ENCODE assay signal across 1 cellular context in the genomic region with DNA sequence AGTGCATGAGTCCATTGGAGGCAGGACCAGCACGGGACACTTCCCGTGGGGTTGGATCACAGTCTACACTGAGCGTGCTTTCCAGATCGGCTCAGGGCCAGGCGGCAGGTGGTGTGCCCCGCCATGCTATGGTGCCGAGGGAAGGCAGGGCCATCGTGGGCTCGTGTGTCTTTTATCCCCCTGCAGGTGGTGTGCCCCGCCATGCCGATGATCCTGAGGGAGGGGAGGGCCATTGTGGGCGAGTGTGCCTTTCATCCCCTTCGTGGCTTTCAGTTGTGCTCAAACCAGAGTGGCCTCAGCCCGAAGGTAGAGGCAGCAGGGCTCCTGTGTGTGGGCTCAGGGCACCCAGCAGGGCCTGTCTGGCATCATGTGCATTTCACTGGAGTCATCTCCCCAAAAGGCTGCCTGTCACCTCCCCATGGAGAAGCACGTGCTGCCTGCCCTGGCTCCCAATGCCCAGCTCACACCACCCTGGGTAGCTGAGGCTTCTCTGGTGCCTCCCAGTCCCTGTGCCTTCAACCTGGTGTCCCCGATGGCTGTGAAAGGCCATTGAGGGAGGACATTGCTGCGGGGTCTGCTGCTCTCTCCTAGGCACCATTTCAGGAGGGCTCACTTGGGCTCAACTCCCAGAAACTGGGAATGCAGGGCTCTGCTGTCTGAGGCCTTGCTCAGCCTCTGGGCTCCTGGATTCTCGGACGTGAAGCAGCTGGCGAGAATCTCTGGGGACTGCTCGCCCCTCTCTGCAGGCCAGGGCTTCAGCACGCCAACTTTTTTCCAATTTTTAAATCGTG.
TF ChIP-seq lines count a peak whose summit lies in the region.

No MANE protein-coding gene starts in this region.

TF ChIP-seq in SK-N-SH treated with all-trans-retinoic acid at 6 μM for 48 hours, 23 proteins besides CTCF, POLR2A, EP300 and RAD21 (continued from another document):
- TF ChIP-seq, protein P1, sequence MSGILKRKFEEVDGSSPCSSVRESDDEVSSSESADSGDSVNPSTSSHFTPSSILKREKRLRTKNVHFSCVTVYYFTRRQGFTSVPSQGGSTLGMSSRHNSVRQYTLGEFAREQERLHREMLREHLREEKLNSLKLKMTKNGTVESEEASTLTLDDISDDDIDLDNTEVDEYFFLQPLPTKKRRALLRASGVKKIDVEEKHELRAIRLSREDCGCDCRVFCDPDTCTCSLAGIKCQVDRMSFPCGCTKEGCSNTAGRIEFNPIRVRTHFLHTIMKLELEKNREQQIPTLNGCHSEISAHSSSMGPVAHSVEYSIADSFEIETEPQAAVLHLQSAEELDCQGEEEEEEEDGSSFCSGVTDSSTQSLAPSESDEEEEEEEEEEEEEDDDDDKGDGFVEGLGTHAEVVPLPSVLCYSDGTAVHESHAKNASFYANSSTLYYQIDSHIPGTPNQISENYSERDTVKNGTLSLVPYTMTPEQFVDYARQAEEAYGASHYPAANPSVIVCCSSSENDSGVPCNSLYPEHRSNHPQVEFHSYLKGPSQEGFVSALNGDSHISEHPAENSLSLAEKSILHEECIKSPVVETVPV (CRISPR knock-in tag; IDR thresholded peaks at IDR 0.05) = no peak
- no peak for TF ChIP-seq ZC3H10 (CRISPR knock-in tag; IDR thresholded peaks at IDR 0.05)
- no peak for TF ChIP-seq TCF4 (CRISPR knock-in tag; IDR thresholded peaks at IDR 0.05; ENCODE audit: borderline replicate concordance)
- TF ChIP-seq, protein P2, sequence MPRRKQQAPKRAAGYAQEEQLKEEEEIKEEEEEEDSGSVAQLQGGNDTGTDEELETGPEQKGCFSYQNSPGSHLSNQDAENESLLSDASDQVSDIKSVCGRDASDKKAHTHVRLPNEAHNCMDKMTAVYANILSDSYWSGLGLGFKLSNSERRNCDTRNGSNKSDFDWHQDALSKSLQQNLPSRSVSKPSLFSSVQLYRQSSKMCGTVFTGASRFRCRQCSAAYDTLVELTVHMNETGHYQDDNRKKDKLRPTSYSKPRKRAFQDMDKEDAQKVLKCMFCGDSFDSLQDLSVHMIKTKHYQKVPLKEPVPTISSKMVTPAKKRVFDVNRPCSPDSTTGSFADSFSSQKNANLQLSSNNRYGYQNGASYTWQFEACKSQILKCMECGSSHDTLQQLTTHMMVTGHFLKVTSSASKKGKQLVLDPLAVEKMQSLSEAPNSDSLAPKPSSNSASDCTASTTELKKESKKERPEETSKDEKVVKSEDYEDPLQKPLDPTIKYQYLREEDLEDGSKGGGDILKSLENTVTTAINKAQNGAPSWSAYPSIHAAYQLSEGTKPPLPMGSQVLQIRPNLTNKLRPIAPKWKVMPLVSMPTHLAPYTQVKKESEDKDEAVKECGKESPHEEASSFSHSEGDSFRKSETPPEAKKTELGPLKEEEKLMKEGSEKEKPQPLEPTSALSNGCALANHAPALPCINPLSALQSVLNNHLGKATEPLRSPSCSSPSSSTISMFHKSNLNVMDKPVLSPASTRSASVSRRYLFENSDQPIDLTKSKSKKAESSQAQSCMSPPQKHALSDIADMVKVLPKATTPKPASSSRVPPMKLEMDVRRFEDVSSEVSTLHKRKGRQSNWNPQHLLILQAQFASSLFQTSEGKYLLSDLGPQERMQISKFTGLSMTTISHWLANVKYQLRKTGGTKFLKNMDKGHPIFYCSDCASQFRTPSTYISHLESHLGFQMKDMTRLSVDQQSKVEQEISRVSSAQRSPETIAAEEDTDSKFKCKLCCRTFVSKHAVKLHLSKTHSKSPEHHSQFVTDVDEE (CRISPR knock-in tag; IDR thresholded peaks at IDR 0.05) = no peak
- TF ChIP-seq TOX (CRISPR knock-in tag; IDR thresholded peaks at IDR 0.05; ENCODE audit: borderline replicate concordance) = no peak
- TF ChIP-seq OSR1 (CRISPR knock-in tag; IDR thresholded peaks at IDR 0.05) = no peak
- TF ChIP-seq BACH2 (CRISPR knock-in tag; IDR thresholded peaks at IDR 0.05; ENCODE audit: borderline replicate concordance) = no peak
- no peak for TF ChIP-seq SNAI2 (CRISPR knock-in tag; IDR thresholded peaks at IDR 0.05)
- no peak for TF ChIP-seq CSDC2 (CRISPR knock-in tag; IDR thresholded peaks at IDR 0.05)
- no peak for TF ChIP-seq ESRRG (CRISPR knock-in tag; IDR thresholded peaks at IDR 0.05)
